Comparison of ENCODE assay signal across 16 cellular contexts in genomic region chr1:20399606-20400180, GRCh38.
"Had no signal": no experiment of that assay in that cellular context is flagged by ENCODE, and none has a peak within 500 bp of the region (broad histone marks: within the 10 kb centered on the region; RNA-seq: fewer than 3 reads in every experiment).

No MANE protein-coding gene starts in this region.

- DNase-seq: activated CD4-positive, alpha-beta T cell treated with anti-CD3 and anti-CD28 coated beads for 4 hours; activated CD8-positive, alpha-beta T cell treated with anti-CD3 and anti-CD28 coated beads for 36 hours; activated naive CD4-positive, alpha-beta T cell treated with Interleukin-2 at 50 U/mL for 16 hours; activated naive CD8-positive, alpha-beta T cell treated with anti-CD3 and anti-CD28 coated beads, Interleukin-2, amount 50 U/mL, for 24 hours; central memory CD4-positive, alpha-beta T cell; left cardiac atrium; mesenchymal stem cell; nephron progenitor cell; stimulated activated CD4-positive, alpha-beta T cell treated with anti-CD3 and anti-CD28 coated beads, Interleukin-2, amount 100 ng/mL, for 48 hours; T-cell; T1000 had no signal

- H3K9me3 Mint-ChIP-seq: stimulated activated naive CD8-positive, alpha-beta T cell treated with anti-CD3 and anti-CD28 coated beads, Interleukin-15, Interleukin-2, amounts not matched to agents 100 ng/mL and 50 ng/mL, for 24 hours had no signal

- H3K4me1 ChIP-seq: sigmoid colon had no signal

- H3K27ac Mint-ChIP-seq: activated CD8-positive, alpha-beta T cell treated with anti-CD3 and anti-CD28 coated beads for 36 hours; activated naive CD8-positive, alpha-beta T cell treated with anti-CD3 and anti-CD28 coated beads, Interleukin-2, amount 50 U/mL, for 24 hours; dendritic cell treated with granulocyte-macrophage colony-stimulating factor and Interleukin-4, amounts not matched to agents 40 ng/mL and 50 ng/mL, for 4 days; nephron progenitor cell; stimulated activated naive CD8-positive, alpha-beta T cell treated with anti-CD3 and anti-CD28 coated beads, Interleukin-15, Interleukin-2, amounts not matched to agents 100 ng/mL and 50 ng/mL, for 24 hours; T-cell had no signal

- H3K4me1 Mint-ChIP-seq: activated naive CD8-positive, alpha-beta T cell treated with anti-CD3 and anti-CD28 coated beads, Interleukin-2, amount 50 U/mL, for 24 hours; nephron progenitor cell; T-cell had no signal

- H3K4me3 ChIP-seq: sigmoid colon had no signal

- ATAC-seq: activated CD8-positive, alpha-beta T cell treated with anti-CD3 and anti-CD28 coated beads for 36 hours; activated naive CD8-positive, alpha-beta T cell treated with anti-CD3 and anti-CD28 coated beads, Interleukin-2, amount 50 U/mL, for 24 hours; esophagus mucosa; left cardiac atrium; T-cell had no signal

- H3K9me3 ChIP-seq: sigmoid colon had no signal

- H3K4me3 Mint-ChIP-seq: activated CD8-positive, alpha-beta T cell treated with anti-CD3 and anti-CD28 coated beads for 36 hours; activated naive CD8-positive, alpha-beta T cell treated with anti-CD3 and anti-CD28 coated beads, Interleukin-2, amount 50 U/mL, for 24 hours; dendritic cell treated with granulocyte-macrophage colony-stimulating factor and Interleukin-4, amounts not matched to agents 40 ng/mL and 50 ng/mL, for 4 days; nephron progenitor cell; stimulated activated naive CD8-positive, alpha-beta T cell treated with anti-CD3 and anti-CD28 coated beads, Interleukin-15, Interleukin-2, amounts not matched to agents 100 ng/mL and 50 ng/mL, for 24 hours; T-cell had no signal

- H3K36me3 Mint-ChIP-seq: T-cell had no signal

- H3K36me3 ChIP-seq: sigmoid colon had no signal

- H3K27ac ChIP-seq: sigmoid colon, VCaP had no signal
